32 cellular contexts compared by ENCODE assay signal in the genomic region with DNA sequence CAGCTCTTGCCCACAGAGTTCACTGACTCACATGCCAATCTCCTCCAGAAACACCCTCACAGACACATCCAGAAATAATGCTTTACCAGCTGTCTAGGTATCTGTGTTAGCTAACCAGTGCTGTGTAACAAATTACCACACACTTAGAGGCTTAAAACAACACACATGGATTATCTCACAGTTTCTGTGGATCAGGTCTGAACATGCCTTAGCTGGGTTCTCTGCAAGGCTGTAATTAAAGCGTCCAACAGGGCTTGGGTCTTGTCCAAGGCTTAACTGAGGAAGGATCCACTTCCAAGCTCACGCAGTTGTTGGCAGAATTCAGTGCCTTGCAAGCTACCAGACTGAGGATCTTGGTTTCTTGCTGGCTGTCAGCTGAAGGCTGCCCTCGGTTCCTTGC.
DNase-seq lines count a peak whose midpoint lies in the region; ATAC-seq and TF ChIP-seq lines count a peak whose summit lies in the region.
"Had no signal": no experiment of that assay in that cellular context is flagged by ENCODE, and none has a peak within 500 bp of the region (broad histone marks: within the 10 kb centered on the region; RNA-seq: fewer than 3 reads in every experiment).

No MANE protein-coding gene starts in this region.

- H3K9me3 ChIP-seq in SJCRH30 (replicated peaks) = no peaks in the 10 kb centered on the region; the same call in 1 of the 2 replicates
- H3K9me3 ChIP-seq: colonic mucosa, HAP-1, neutrophil, Peyer's patch, sigmoid colon, SJSA1 had no signal

- no peaks in the 10 kb centered on the region for H3K79me2 ChIP-seq in GM23338 (replicated peaks; ENCODE audit: insufficient read depth)

- H4K20me1 ChIP-seq in GM23338 (replicated peaks; ENCODE audit: insufficient read depth) = no peaks in the 10 kb centered on the region

- H3K4me2 ChIP-seq in GM23338 = no peak overlapping the region

- peaks cover 5% of the 10 kb centered on the region; the same call in 2 of the 3 replicates for H3K4me1 Mint-ChIP-seq in GM23338
- H3K4me1 Mint-ChIP-seq in glutamatergic neuron (ENCODE audit: low read depth, unreplicated experiment) = peaks cover 24% of the 10 kb centered on the region
- H3K4me1 Mint-ChIP-seq: activated naive CD4-positive, alpha-beta T cell treated with anti-CD3 and anti-CD28 coated beads, Interleukin-2, amount 50 U/mL, for 24 hours; activated T-helper 17 cell treated with anti-CD3 and anti-CD28 coated beads, Interleukin-2, amount 50 U/mL, for 72 hours; naive B cell; stimulated activated memory B cell treated with anti-CD40 and anti-IgM and Interleukin-4, amounts not matched to agents 10 μg/mL and 1 μg/mL and 100 μg/mL, for 72 hours had no signal

- ATAC-seq in GM23338 (no peak), GM19463 (IDR thresholded peaks at IDR 0.05; ENCODE audit: unreplicated experiment) (no peak)
- ATAC-seq: activated CD8-positive, alpha-beta T cell treated with anti-CD3 and anti-CD28 coated beads for 36 hours; activated T-helper 17 cell treated with anti-CD3 and anti-CD28 coated beads, Interleukin-2, amount 50 U/mL, for 72 hours; stimulated activated memory B cell treated with anti-CD40 and anti-IgM and Interleukin-4, amounts not matched to agents 10 μg/mL and 1 μg/mL and 100 μg/mL, for 72 hours had no signal

- H3F3A ChIP-seq in GM23338 (replicated peaks; ENCODE audit: low read depth) = no peaks in the 10 kb centered on the region

- H2AFZ ChIP-seq in GM23338 = peak overlapping the region; percentile 23; the same call in 1 of the 2 replicates

- H3K4me1 ChIP-seq in GM23338 (ENCODE audit: insufficient read depth) = peaks cover 11% of the 10 kb centered on the region; the same call in 1 of the 2 replicates
- 0 out of 2 replicates have a peak, but pooled peaks cover 2% of the 10 kb centered on the region for H3K4me1 ChIP-seq in SJCRH30
- H3K4me1 ChIP-seq: colonic mucosa, HAP-1, Peyer's patch, sigmoid colon had no signal

- H3K4me3 Mint-ChIP-seq in GM23338 (no peak overlapping the region), glutamatergic neuron (ENCODE audit: unreplicated experiment) (no peak overlapping the region)
- H3K4me3 Mint-ChIP-seq: activated CD8-positive, alpha-beta T cell treated with anti-CD3 and anti-CD28 coated beads for 36 hours; activated naive CD4-positive, alpha-beta T cell treated with anti-CD3 and anti-CD28 coated beads, Interleukin-2, amount 50 U/mL, for 24 hours; activated T-helper 17 cell treated with anti-CD3 and anti-CD28 coated beads, Interleukin-2, amount 50 U/mL, for 72 hours; mesothelial cell of epicardium; naive B cell; stimulated activated memory B cell treated with anti-CD40 and anti-IgM and Interleukin-4, amounts not matched to agents 10 μg/mL and 1 μg/mL and 100 μg/mL, for 72 hours; type B pancreatic cell had no signal

- H3K27ac ChIP-seq in GM23338 (ENCODE audit: low read depth) (no peak overlapping the region), SJCRH30 (no peak overlapping the region)
- H3K27ac ChIP-seq: colonic mucosa, neutrophil, Peyer's patch, sigmoid colon, SJSA1 had no signal

- H3K4me3 ChIP-seq in GM23338 (no peak overlapping the region), SJCRH30 (no peak overlapping the region)
- H3K4me3 ChIP-seq: colonic mucosa, HAP-1, Peyer's patch, sigmoid colon, SJSA1 had no signal

- TF ChIP-seq CTCF in GM23338 (conservative IDR thresholded peaks at IDR 0.05; ENCODE audit: low read depth in 2 of 2) (no peak), glutamatergic neuron (IDR thresholded peaks at IDR 0.05; ENCODE audit: partially characterized antibody, unreplicated experiment) (no peak)

- H3K36me3 ChIP-seq in GM23338 (ENCODE audit: insufficient read depth) (no peaks in the 10 kb centered on the region), SJCRH30 (no peaks in the 10 kb centered on the region)
- H3K36me3 ChIP-seq: colonic mucosa, HAP-1, neutrophil, Peyer's patch, sigmoid colon, SJSA1 had no signal

- no peaks in the 10 kb centered on the region for H3K27me3 ChIP-seq in GM23338 (ENCODE audit: insufficient read depth)
- no peaks in the 10 kb centered on the region for H3K27me3 ChIP-seq in SJCRH30
- H3K27me3 ChIP-seq: colonic mucosa, neutrophil, Peyer's patch, sigmoid colon, SJSA1 had no signal

- H3K9me3 Mint-ChIP-seq in GM23338 = no peaks in the 10 kb centered on the region
- H3K9me3 Mint-ChIP-seq in glutamatergic neuron (ENCODE audit: unreplicated experiment) = peaks cover 10% of the 10 kb centered on the region
- H3K9me3 Mint-ChIP-seq: activated CD8-positive, alpha-beta T cell treated with anti-CD3 and anti-CD28 coated beads for 36 hours; activated naive CD4-positive, alpha-beta T cell treated with anti-CD3 and anti-CD28 coated beads, Interleukin-2, amount 50 U/mL, for 24 hours; mesothelial cell of epicardium; stimulated activated memory B cell treated with anti-CD40 and anti-IgM and Interleukin-4, amounts not matched to agents 10 μg/mL and 1 μg/mL and 100 μg/mL, for 72 hours had no signal

- H3K36me3 Mint-ChIP-seq in GM23338 (ENCODE audit: low read depth) (no peaks in the 10 kb centered on the region), glutamatergic neuron (ENCODE audit: unreplicated experiment) (no peaks in the 10 kb centered on the region)
- H3K36me3 Mint-ChIP-seq: activated naive CD4-positive, alpha-beta T cell treated with anti-CD3 and anti-CD28 coated beads, Interleukin-2, amount 50 U/mL, for 24 hours; mesothelial cell of epicardium; naive B cell; stimulated activated memory B cell treated with anti-CD40 and anti-IgM and Interleukin-4, amounts not matched to agents 10 μg/mL and 1 μg/mL and 100 μg/mL, for 72 hours; type B pancreatic cell had no signal

- H3K27me3 Mint-ChIP-seq in GM23338 (ENCODE audit: insufficient read depth, low read depth, poor library complexity) (peaks cover 2% of the 10 kb centered on the region), glutamatergic neuron (ENCODE audit: unreplicated experiment) (peaks cover 11% of the 10 kb centered on the region)
- H3K27me3 Mint-ChIP-seq: type B pancreatic cell had no signal

- DNase-seq in GM23338 (ENCODE audit: low spot score) = no peak
- DNase-seq in NCI-H1694 (lab: John Stamatoyannopoulos, UW) = peak; percentile 79
- DNase-seq in SJCRH30 = peak; percentile 6 to 35
- no peak for DNase-seq in glutamatergic neuron
- DNase-seq in ecto neural progenitor cell (ENCODE audit: low spot score) = no peak
- no peak for DNase-seq in NCI-H345 (lab: John Stamatoyannopoulos, UW)
- DNase-seq: activated CD4-positive, alpha-beta T cell treated with anti-CD3 and anti-CD28 coated beads for 1 hour; activated CD8-positive, alpha-beta T cell treated with anti-CD3 and anti-CD28 coated beads for 36 hours; amygdala; C1 segment of cervical spinal cord; colonic mucosa; COR-L47; DND-41; islet precursor cell; KBM-7; naive B cell; NCI-H187 treated with DMSO at 0.1 percent for 48 hours; NCI-H510A treated with DMSO at 0.1 percent for 48 hours; Peyer's patch; sigmoid colon; stimulated activated CD4-positive, alpha-beta T cell treated with anti-CD3 and anti-CD28 coated beads, Interleukin-4, amount 100 ng/mL, for 4 hours; substantia nigra had no signal

- H3K27ac Mint-ChIP-seq in GM23338 (no peak overlapping the region), glutamatergic neuron (ENCODE audit: unreplicated experiment) (peak overlapping the region; percentile 76)
- H3K27ac Mint-ChIP-seq: activated CD8-positive, alpha-beta T cell treated with anti-CD3 and anti-CD28 coated beads for 36 hours; activated naive CD4-positive, alpha-beta T cell treated with anti-CD3 and anti-CD28 coated beads, Interleukin-2, amount 50 U/mL, for 24 hours; activated T-helper 17 cell treated with anti-CD3 and anti-CD28 coated beads, Interleukin-2, amount 50 U/mL, for 72 hours; mesothelial cell of epicardium; naive B cell; progenitor cell of endocrine pancreas; stimulated activated memory B cell treated with anti-CD40 and anti-IgM and Interleukin-4, amounts not matched to agents 10 μg/mL and 1 μg/mL and 100 μg/mL, for 72 hours; type B pancreatic cell had no signal

- H3K9me2 ChIP-seq in GM23338 (ENCODE audit: insufficient read depth) = peaks cover 23% of the 10 kb centered on the region; the same call in 1 of the 2 replicates

TF ChIP-seq in GM23338, 12 proteins besides CTCF, POLR2A, EP300 and RAD21 (continues in another document):
- no peak for TF ChIP-seq NANOG (IDR thresholded peaks at IDR 0.05; ENCODE audit: borderline replicate concordance)
- no peak for TF ChIP-seq EZH2phosphoT487 (IDR thresholded peaks at IDR 0.05; ENCODE audit: unreplicated experiment)
- no peak for TF ChIP-seq EZH2 (IDR thresholded peaks at IDR 0.05; ENCODE audit: low read depth, unreplicated experiment)
- no peak for TF ChIP-seq JUNB (IDR thresholded peaks at IDR 0.05; ENCODE audit: unreplicated experiment)
- TF ChIP-seq STAT1 (IDR thresholded peaks at IDR 0.05; ENCODE audit: unreplicated experiment) = no peak
- TF ChIP-seq POLR2AphosphoS5 (IDR thresholded peaks at IDR 0.05; ENCODE audit: low read depth) = no peak

Comparison
In these comparisons a context has a peak if more than half of its experiments do, and no peak if none do; other contexts are left out.
1. DNase-seq: peak in NCI-H1694 (single experiment) and SJCRH30 (2 of 2); none in GM23338 (single experiment), glutamatergic neuron (single experiment), ecto neural progenitor cell (single experiment) and NCI-H345 (single experiment).